In genomic region chr13:41291246-41291645, GRCh38 we compare ENCODE assay signal across 25 cellular contexts.
"Had no signal": no experiment of that assay in that cellular context is flagged by ENCODE, and none has a peak within 500 bp of the region (broad histone marks: within the 10 kb centered on the region; RNA-seq: fewer than 3 reads in every experiment).

No MANE protein-coding gene starts in this region.

- FAIRE-seq: endothelial cell of umbilical vein, frontal cortex, kidney had no signal

- H3K27me3 ChIP-seq: colonic mucosa, dorsolateral prefrontal cortex, esophagus muscularis mucosa, foreskin keratinocyte, gastroesophageal sphincter, heart left ventricle, hepatocyte, left lung had no signal

- H3K27ac Mint-ChIP-seq: immature natural killer cell, mesothelial cell of epicardium had no signal

- H3K4me1 ChIP-seq: colonic mucosa, esophagus muscularis mucosa, foreskin keratinocyte, gastroesophageal sphincter, heart left ventricle, left lung, lower lobe of right lung had no signal

- H3K9me3 ChIP-seq: colonic mucosa, esophagus muscularis mucosa, gastroesophageal sphincter, lower lobe of right lung had no signal

- H3K4me3 Mint-ChIP-seq: dendritic cell treated with granulocyte-macrophage colony-stimulating factor and Interleukin-4, amounts not matched to agents 40 ng/mL and 50 ng/mL, for 4 days; immature natural killer cell; mesothelial cell of epicardium had no signal

- H3K4me1 Mint-ChIP-seq: immature natural killer cell, mesothelial cell of epicardium had no signal

- H3K4me3 ChIP-seq: colonic mucosa, dorsolateral prefrontal cortex, esophagus muscularis mucosa, gastroesophageal sphincter, heart left ventricle, hepatocyte, left lung, lower lobe of right lung, mucosa of descending colon had no signal

- H3K27ac ChIP-seq: colonic mucosa, dorsolateral prefrontal cortex, esophagus muscularis mucosa, foreskin keratinocyte, gastroesophageal sphincter, heart left ventricle, hepatocyte, left lung, lower lobe of right lung had no signal

- DNase-seq: cerebellar nuclear complex; colonic mucosa; cortex of kidney; dorsolateral prefrontal cortex; effector CD4-positive, alpha-beta T cell; effector memory CD4-positive, alpha-beta T cell; foreskin keratinocyte; heart left ventricle; hypothalamus; immature natural killer cell; islet precursor cell; kidney; left cardiac atrium; left lung; left ventricle myocardium superior; lower lobe of right lung; mesenchymal stem cell; mucosa of descending colon had no signal

- ATAC-seq: foreskin keratinocyte, gastroesophageal sphincter, heart left ventricle, left cardiac atrium, left lung, left ventricle myocardium superior, lower lobe of right lung, mucosa of descending colon had no signal

- H3K9me3 Mint-ChIP-seq: dendritic cell treated with granulocyte-macrophage colony-stimulating factor and Interleukin-4, amounts not matched to agents 40 ng/mL and 50 ng/mL, for 4 days had no signal

- H3K36me3 ChIP-seq: colonic mucosa, esophagus muscularis mucosa, gastroesophageal sphincter, heart left ventricle, left lung, lower lobe of right lung had no signal
